ENCODE assay signal across 17 cellular contexts in genomic region chr1:150692720-150693119, GRCh38. TPM values are rescaled to one million over a fixed set of nuclear protein-coding genes. Genes with fewer than 3 reads are reported as not detected.
"Had no signal": no experiment of that assay in that cellular context is flagged by ENCODE, and none has a peak within 500 bp of the region (broad histone marks: within the 10 kb centered on the region; RNA-seq: fewer than 3 reads in every experiment).

No MANE protein-coding gene starts in this region.

- ATAC-seq: activated T-helper 17 cell treated with anti-CD3 and anti-CD28 coated beads, Interleukin-2, amount 50 U/mL, for 72 hours; gastroesophageal sphincter; WTC11 had no signal

- DNase-seq: activated CD4-positive, alpha-beta T cell treated with anti-CD3 and anti-CD28 coated beads for 48 hours; activated T-cell treated with anti-CD3 and anti-CD28 coated beads for 4 hours; endodermal cell; hippocampal formation; ovary; stimulated activated CD4-positive, alpha-beta T cell treated with anti-CD3 and anti-CD28 coated beads, Interleukin-2, amount 100 ng/mL, for 48 hours; stimulated activated naive CD4-positive, alpha-beta T cell treated with Interleukin-2 at 50 U/mL for 16 hours; upper lobe of left lung had no signal

- H3K27me3 ChIP-seq: gastroesophageal sphincter, ovary, upper lobe of left lung had no signal

- H3K36me3 ChIP-seq: ovary had no signal

- H3K27ac ChIP-seq: ovary, upper lobe of left lung had no signal

- H3K9me3 ChIP-seq: gastroesophageal sphincter, ovary, upper lobe of left lung had no signal

- H3K4me3 ChIP-seq: gastroesophageal sphincter, ovary, upper lobe of left lung had no signal

RNA-seq across cellular contexts. Expression of gene HORMAD1, which starts 28.0 kb away (rescaled TPM):
- total RNA-seq: activated T-helper 17 cell treated with anti-CD3 and anti-CD28 coated beads, Interleukin-2, amount 50 U/mL, for 72 hours; endodermal cell; fibroblast of lung; mesothelial cell of epicardium; myocyte; neural crest cell; ovary; renal cortical epithelial cell; T-helper 1 cell treated with Interleukin-12 subunit alpha and Interleukin-12 subunit beta and Interleukin-4 antibody, amounts not matched to agents 30 ng/mL and 1 ng/mL, for 36 hours; WTC11 had no signal
- polyA plus RNA-seq: fibroblast of lung had no signal
